ENCODE assay signal across 8 cellular contexts in genomic region chr3:175214210-175214609, GRCh38.
"Had no signal": no experiment of that assay in that cellular context is flagged by ENCODE, and none has a peak within 500 bp of the region (broad histone marks: within the 10 kb centered on the region; RNA-seq: fewer than 3 reads in every experiment).

No MANE protein-coding gene starts in this region.

- H3K36me3 ChIP-seq: HAP-1 had no signal

- H2AFZ ChIP-seq: GM23248, GM23338 had no signal

- H3K4me2 ChIP-seq: GM23338 had no signal

- H3K9me3 ChIP-seq: HAP-1 had no signal

- H3K9ac ChIP-seq: GM23248 had no signal

- H3K4me3 ChIP-seq: GM23248, GM23338, HAP-1 had no signal

- H3K27ac ChIP-seq: GM23248 had no signal

- DNase-seq: GM23248, GOT3, H7, H9, HCEC 1CT, HFFc6 had no signal
